In the genomic region with DNA sequence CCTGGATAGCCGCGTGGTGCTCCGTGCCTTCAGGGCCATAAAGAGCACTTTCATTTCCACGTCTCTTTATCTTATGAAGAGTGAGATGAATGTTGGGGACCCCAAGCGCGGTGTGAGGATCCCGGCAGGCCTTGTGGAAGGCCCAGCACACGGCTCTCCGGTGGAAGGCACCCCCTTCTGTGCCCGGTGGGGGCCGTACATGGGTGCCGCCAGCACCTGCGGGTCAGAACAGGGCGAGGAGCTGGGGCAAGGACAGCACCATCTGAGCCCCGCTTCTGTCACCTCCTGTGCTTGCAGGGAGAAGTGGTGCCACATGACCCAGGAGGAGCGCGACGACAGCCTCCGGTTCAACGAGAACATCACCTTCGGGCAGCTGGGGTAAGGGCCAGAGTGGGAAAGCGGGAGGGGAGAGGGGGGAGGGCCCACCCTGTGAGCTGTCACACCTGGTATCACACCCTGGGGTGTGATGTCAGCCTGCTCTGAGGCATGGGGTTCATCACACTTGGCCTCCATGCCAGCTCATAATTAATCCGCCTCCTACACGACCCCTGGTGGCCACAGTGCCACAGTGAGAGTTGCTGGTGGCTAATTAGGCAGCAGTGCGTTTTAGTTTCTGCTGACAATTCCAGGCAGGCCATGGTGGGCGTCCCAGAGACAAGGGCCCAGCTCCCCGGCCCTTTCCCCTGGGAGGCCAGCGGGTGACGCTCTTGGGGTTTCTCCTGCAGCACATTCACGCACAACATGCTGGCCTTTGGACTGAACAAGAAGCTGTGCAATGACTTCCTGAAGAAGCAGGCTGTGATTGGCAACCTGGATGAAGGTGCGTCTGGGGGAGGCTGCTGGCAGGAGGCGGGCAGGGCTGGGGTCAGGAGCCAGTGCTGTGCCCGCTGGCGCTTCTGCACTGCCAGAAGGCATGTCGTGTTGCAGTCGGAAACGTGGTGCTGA, we compare ENCODE assay signal across 8 cellular contexts. TPM values are rescaled to one million over a fixed set of nuclear protein-coding genes. Genes with fewer than 3 reads are reported as not detected.
A peak's percentile ranks its signal among the peaks of the same experiment; 100 is the strongest.
DNase-seq lines count a peak whose midpoint lies in the region; ATAC-seq and TF ChIP-seq lines count a peak whose summit lies in the region.

No MANE protein-coding gene starts in this region.

- H3K9me3 Mint-ChIP-seq in WTC11: no peaks in the 10 kb centered on the region

- H3K4me3 Mint-ChIP-seq in WTC11: no peak overlapping the region

- peak; percentile 66 for ATAC-seq in GM18511 (IDR thresholded peaks at IDR 0.05; ENCODE audit: unreplicated experiment)
- ATAC-seq in WTC11: peak; percentile 34
- ATAC-seq in HG03045 (IDR thresholded peaks at IDR 0.05; ENCODE audit: unreplicated experiment): no peak

- DNase-seq in AG10803 (ENCODE audit: low read depth): peak; percentile 62
- peak; percentile 38 for DNase-seq in NCI-H1092 treated with DMSO at 0.1 percent for 48 hours (lab: John Stamatoyannopoulos, UW)
- peak; percentile 86 for DNase-seq in WTC11 (ENCODE audit: low spot score)
- DNase-seq in cardiac fibroblast (ENCODE audit: low read depth in 2 of 2): peak; percentile 73 to 75
- peak; percentile 92 for DNase-seq in left kidney (ENCODE audit: low read depth, low spot score)
- DNase-seq in stimulated activated CD4-positive, alpha-beta T cell treated with anti-CD3 and anti-CD28 coated beads, Interleukin-4, amount 100 ng/mL, for 48 hours (ENCODE audit: low read depth in 2 of 2): peak; percentile 61 to 73

- POLR2A ChIA-PET in WTC11 (lab: Charles Lee): no interaction called here

- peaks cover 42% of the 10 kb centered on the region for H3K4me1 Mint-ChIP-seq in WTC11

- H3K36me3 Mint-ChIP-seq in WTC11: no peaks in the 10 kb centered on the region

- peaks cover 52% of the 10 kb centered on the region for H3K27me3 Mint-ChIP-seq in WTC11 (ENCODE audit: low read depth)

- TF ChIP-seq CTCF in AG10803 (conservative IDR thresholded peaks at IDR 0.05; ENCODE audit: low read length) (peak; percentile 81), WTC11 (IDR thresholded peaks at IDR 0.05) (peak; percentile 85), cardiac fibroblast (IDR thresholded peaks at IDR 0.05; ENCODE audit: low read depth, low read length) (peak; percentile 80)

- CTCF ChIA-PET in WTC11 (lab: Charles Lee): interaction anchor here (0.5 to 2.9 kb wide), 55 partner anchors 9 to 334 kb away, joined by 3 to 38 read pairs (median 5); partner anchors contain the start of genes KIAA0513 and ZDHHC7

- H3K27ac Mint-ChIP-seq in WTC11: no peak overlapping the region

- H3K4me3 ChIP-seq in AG10803 (ENCODE audit: low read length): no peak overlapping the region
- H3K4me3 ChIP-seq in cardiac fibroblast (replicated peaks in 1 of 2; ENCODE audit: low read depth in 2 of 2, low read length in 2 of 2): no peak overlapping the region

TF ChIP-seq in WTC11, 78 proteins besides CTCF, POLR2A, EP300 and RAD21:
- no peak for TF ChIP-seq SP1 (CRISPR knock-in tag; conservative IDR thresholded peaks at IDR 0.05)
- TF ChIP-seq, protein P1, sequence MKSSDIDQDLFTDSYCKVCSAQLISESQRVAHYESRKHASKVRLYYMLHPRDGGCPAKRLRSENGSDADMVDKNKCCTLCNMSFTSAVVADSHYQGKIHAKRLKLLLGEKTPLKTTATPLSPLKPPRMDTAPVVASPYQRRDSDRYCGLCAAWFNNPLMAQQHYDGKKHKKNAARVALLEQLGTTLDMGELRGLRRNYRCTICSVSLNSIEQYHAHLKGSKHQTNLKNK (CRISPR knock-in tag; IDR thresholded peaks at IDR 0.05): no peak
- TF ChIP-seq ZNF423 (CRISPR knock-in tag; IDR thresholded peaks at IDR 0.05): peak; percentile 40; the same call in 1 of the 2 replicates
- TF ChIP-seq ZNF121 (CRISPR knock-in tag; IDR thresholded peaks at IDR 0.05): no peak
- no peak for TF ChIP-seq TEAD1 (CRISPR knock-in tag; IDR thresholded peaks at IDR 0.05)
- no peak for TF ChIP-seq ZNF671 (CRISPR knock-in tag; IDR thresholded peaks at IDR 0.05)

RNA-seq across cellular contexts. Expression of gene CIBAR2, which starts 25.7 kb away (rescaled TPM):
- not detected in 3 replicates for total RNA-seq in WTC11 (2021)

RNA-seq across cellular contexts. Expression of gene KIAA0513, which starts 59.0 kb away (rescaled TPM):
- 6.4 to 7.8 TPM (median 7.3 TPM) in 3 replicates for total RNA-seq in WTC11 (2021)

Comparison
In these comparisons a context has a peak if more than half of its experiments do, and no peak if none do; other contexts are left out.
1. DNase-seq: peak in every context shown above with its lines; median percentile 92 in left kidney; 86 in WTC11; 74 in cardiac fibroblast; 67 in stimulated activated CD4-positive, alpha-beta T cell treated with anti-CD3 and anti-CD28 coated beads, Interleukin-4, amount 100 ng/mL, for 48 hours; 62 in AG10803; 38 in NCI-H1092 treated with DMSO at 0.1 percent for 48 hours.